ENCODE assay signal across 9 cellular contexts in genomic region chr7:48089415-48089975, GRCh38. TPM values are rescaled to one million over a fixed set of nuclear protein-coding genes. Genes with fewer than 3 reads are reported as not detected.
DNase-seq lines count a peak whose midpoint lies in the region; ATAC-seq and TF ChIP-seq lines count a peak whose summit lies in the region.
"Had no signal": no experiment of that assay in that cellular context is flagged by ENCODE, and none has a peak within 500 bp of the region (broad histone marks: within the 10 kb centered on the region; RNA-seq: fewer than 3 reads in every experiment).

No MANE protein-coding gene starts in this region.

- TF ChIP-seq CTCF in Peyer's patch (IDR thresholded peaks at IDR 0.05) = no peak

- peaks cover 0 to 42% (median 11%) of the 10 kb centered on the region in 4 donors for H3K4me1 ChIP-seq in Peyer's patch

- H3K27me3 ChIP-seq in Peyer's patch = no peaks in the 10 kb centered on the region

- H3K27ac ChIP-seq in Peyer's patch = peak overlapping the region; percentile 87 to 100 (median 92)

- no peaks in the 10 kb centered on the region for H3K9me3 ChIP-seq in Peyer's patch

- TF ChIP-seq POLR2A in Peyer's patch (IDR thresholded peaks at IDR 0.05) = no peak

- DNase-seq in NK-92 treated with Interleukin-12 subunit alpha and Interleukin-12 subunit beta, amount 100 ng/mL, for 24 hours (lab: John Stamatoyannopoulos, UW) = peak; percentile 51
- DNase-seq in NK-92 (lab: John Stamatoyannopoulos, UW; ENCODE audit: unreplicated experiment) (no peak), Peyer's patch (peak in 2 of 3 donors; percentile 66 to 83), astrocyte of the hippocampus (ENCODE audit: low read depth, low spot score) (peak; percentile 71), iris pigment epithelial cell (ENCODE audit: low read depth) (peak; percentile 34), NAMALWA (ENCODE audit: low spot score) (no peak)
- peak in 3 of 4 experiments; percentile 39 to 41 (median 41) for DNase-seq in stimulated activated CD4-positive, alpha-beta T cell treated with anti-CD3 and anti-CD28 coated beads, Interleukin-1b, Interleukin-23, amount 100 ng/mL, for 24 hours (ENCODE audit: low read depth in 4 of 4, low spot score in 1 of 4)

- ATAC-seq in HG03025 (IDR thresholded peaks at IDR 0.05; ENCODE audit: low FRiP score, unreplicated experiment) = peak; percentile 13

- H3K4me3 ChIP-seq in Peyer's patch = peak overlapping the region; percentile 55 to 94 (median 78)

- H3K36me3 ChIP-seq in Peyer's patch = peaks cover 0 to 31% (median 0%) of the 10 kb centered on the region in 3 donors

RNA-seq across cellular contexts. Expression of gene UPP1, which starts 0.4 kb away (rescaled TPM):
- 10 to 100 TPM; 15.4 to 24.0 (median 16.4) TPM for total RNA-seq in Peyer's patch

RNA-seq across cellular contexts. Expression of gene C7orf57, which starts 54.2 kb away (rescaled TPM):
- total RNA-seq in Peyer's patch = not detected
- total RNA-seq: renal cortical epithelial cell had no signal

Comparison
In these comparisons a context has a peak if more than half of its experiments do, and no peak if none do; other contexts are left out.
1. DNase-seq: peak in NK-92 treated with Interleukin-12 subunit alpha and Interleukin-12 subunit beta, amount 100 ng/mL, for 24 hours (single experiment), Peyer's patch (2 of 3), astrocyte of the hippocampus (single experiment), iris pigment epithelial cell (single experiment) and stimulated activated CD4-positive, alpha-beta T cell treated with anti-CD3 and anti-CD28 coated beads, Interleukin-1b, Interleukin-23, amount 100 ng/mL, for 24 hours (3 of 4); none in NK-92 (single experiment) and NAMALWA (single experiment).